23 cellular contexts compared by ENCODE assay signal in genomic region chr18:13420969-13421686, GRCh38.
DNase-seq lines count a peak whose midpoint lies in the region; ATAC-seq and TF ChIP-seq lines count a peak whose summit lies in the region.
"Had no signal": no experiment of that assay in that cellular context is flagged by ENCODE, and none has a peak within 500 bp of the region (broad histone marks: within the 10 kb centered on the region; RNA-seq: fewer than 3 reads in every experiment).

No MANE protein-coding gene starts in this region.

- DNase-seq in heart right ventricle, result no peak
- DNase-seq in left cardiac atrium, result no peak
- DNase-seq in OCI-LY7 (ENCODE audit: low spot score), result peak; percentile 29
- DNase-seq in ascending aorta (ENCODE audit: low spot score in 2 of 2), result peak in 1 of 2 donors; percentile 59
- DNase-seq in stimulated activated naive CD8-positive, alpha-beta T cell treated with anti-CD3 and anti-CD28 coated beads, Interleukin-15, amount 100 ng/mL, for 72 hours, result no peak
- DNase-seq in stimulated activated CD4-positive, alpha-beta T cell treated with anti-CD3 and anti-CD28 coated beads, Interleukin-4, amount 100 ng/mL, for 24 hours, result no peak
- no peak for DNase-seq in activated CD8-positive, alpha-beta memory T cell treated with anti-CD3 and anti-CD28 coated beads, Interleukin-2, amount 50 U/mL, for 48 hours
- no peak for DNase-seq in NCI-H524 (lab: John Stamatoyannopoulos, UW)
- DNase-seq: brain microvascular endothelial cell; DMS79; effector CD4-positive, alpha-beta T cell; H9; NCI-H1417; NCI-H2081 treated with DMSO at 0.1 percent for 48 hours; NCI-H345; NCI-H748 treated with DMSO at 0.1 percent for 48 hours; OCI-M1; spleen; T-helper 9 cell; WERI-Rb-1 had no signal

- peak overlapping the region; percentile 76 to 87 for H3K27ac Mint-ChIP-seq in stimulated activated naive CD8-positive, alpha-beta T cell treated with anti-CD3 and anti-CD28 coated beads, Interleukin-15, amount 100 ng/mL, for 72 hours
- H3K27ac Mint-ChIP-seq: H9; natural killer cell treated with Interleukin-12 subunit alpha and Interleukin-12 subunit beta and Interleukin-15 and Interleukin-18, amount 100 ng/mL, for 72 hours had no signal

- intact Hi-C loops in heart right ventricle (cut with DNase I), result loop anchor here in 1 of 10 donors (5.0 kb wide), 1 partner anchor 39 kb away; no protein-coding TSS in a partner anchor
- intact Hi-C loops in left cardiac atrium (cut with DNase I), result no loop called here
- intact Hi-C loops in OCI-LY7 (cut with micrococcal nuclease; ENCODE audit: unreplicated experiment), result no loop called here
- intact Hi-C loops in ascending aorta (cut with DNase I), result loop anchor here (5.0 kb wide), 1 partner anchor 99 kb away; no protein-coding TSS in a partner anchor

- POLR2A ChIA-PET in OCI-LY7 (lab: Charles Lee), result interaction anchor here (0.7 to 0.8 kb wide), 2 partner anchors 12 to 444 kb away, joined by 3 to 5 read pairs; no protein-coding TSS in a partner anchor

- H3K9me3 Mint-ChIP-seq in stimulated activated naive CD8-positive, alpha-beta T cell treated with anti-CD3 and anti-CD28 coated beads, Interleukin-15, amount 100 ng/mL, for 72 hours, result no peaks in the 10 kb centered on the region
- H3K9me3 Mint-ChIP-seq: natural killer cell treated with Interleukin-12 subunit alpha and Interleukin-12 subunit beta and Interleukin-15 and Interleukin-18, amount 100 ng/mL, for 72 hours had no signal

- H3K79me2 ChIP-seq in OCI-LY7 (ENCODE audit: insufficient read depth, low read depth, low read length), result no peaks in the 10 kb centered on the region

- no peak for TF ChIP-seq CTCF in heart right ventricle (IDR thresholded peaks at IDR 0.05)
- TF ChIP-seq CTCF in OCI-LY7 (conservative IDR thresholded peaks at IDR 0.05; ENCODE audit: low read length), result no peak
- TF ChIP-seq CTCF in ascending aorta (IDR thresholded peaks at IDR 0.05), result no peak

- H3K4me1 Mint-ChIP-seq in stimulated activated naive CD8-positive, alpha-beta T cell treated with anti-CD3 and anti-CD28 coated beads, Interleukin-15, amount 100 ng/mL, for 72 hours, result peaks cover 59% of the 10 kb centered on the region

- H3K36me3 ChIP-seq in heart right ventricle, result no peaks in the 10 kb centered on the region
- no peaks in the 10 kb centered on the region for H3K36me3 ChIP-seq in OCI-LY7 (ENCODE audit: insufficient read depth, low read length)
- H3K36me3 ChIP-seq in ascending aorta, result no peaks in the 10 kb centered on the region
- H3K36me3 ChIP-seq: brain microvascular endothelial cell, spleen, WERI-Rb-1 had no signal

- peaks cover 4 to 68% (median 34%) of the 10 kb centered on the region in 9 donors for H3K4me1 ChIP-seq in heart right ventricle
- H3K4me1 ChIP-seq in OCI-LY7 (ENCODE audit: insufficient read depth, low read length, poor library complexity, severe bottlenecking), result peaks cover 8% of the 10 kb centered on the region
- H3K4me1 ChIP-seq in ascending aorta, result peaks cover 13 to 31% of the 10 kb centered on the region in 2 donors

- CTCF ChIA-PET in OCI-LY7 (lab: Charles Lee; ENCODE audit: unreplicated experiment), result no interaction called here

- H3K27me3 ChIP-seq in heart right ventricle (no peaks in the 10 kb centered on the region), ascending aorta (no peaks in the 10 kb centered on the region)
- H3K27me3 ChIP-seq: brain microvascular endothelial cell, spleen had no signal

- no TSS peak for BruUV-seq in OCI-LY7 (replicated peaks; lab: Mats Ljungman, UMichigan)

- H3K4me2 ChIP-seq in OCI-LY7 (ENCODE audit: low read length), result peak overlapping the region; percentile 26; the same call in 1 of the 2 replicates

- H3K4me3 Mint-ChIP-seq in stimulated activated naive CD8-positive, alpha-beta T cell treated with anti-CD3 and anti-CD28 coated beads, Interleukin-15, amount 100 ng/mL, for 72 hours, result peak overlapping the region; percentile 32 to 71
- H3K4me3 Mint-ChIP-seq: H9; natural killer cell treated with Interleukin-12 subunit alpha and Interleukin-12 subunit beta and Interleukin-15 and Interleukin-18, amount 100 ng/mL, for 72 hours had no signal

- H3K4me3 ChIP-seq in heart right ventricle (no peak overlapping the region), OCI-LY7 (ENCODE audit: low read depth, low read length, poor library complexity, severe bottlenecking) (no peak overlapping the region), ascending aorta (no peak overlapping the region)
- H3K4me3 ChIP-seq: lung, spleen had no signal

- WGBS in heart right ventricle, 2 donors, result 71 to 78% methylated on average over 19 of the region's 19 CpGs

- ATAC-seq in heart right ventricle, result peak in 5 of 8 donors; percentile 32 to 50 (median 38)
- no peak for ATAC-seq in left cardiac atrium
- peak; percentile 73 for ATAC-seq in stimulated activated naive CD8-positive, alpha-beta T cell treated with anti-CD3 and anti-CD28 coated beads, Interleukin-15, amount 100 ng/mL, for 72 hours
- ATAC-seq: natural killer cell treated with Interleukin-12 subunit alpha and Interleukin-12 subunit beta and Interleukin-15 and Interleukin-18, amount 100 ng/mL, for 72 hours had no signal

- H3K27ac ChIP-seq in heart right ventricle (peak overlapping the region in 2 of 10 donors; percentile 18 to 26), OCI-LY7 (ENCODE audit: low read depth, low read length, poor library complexity, severe bottlenecking) (no peak overlapping the region), ascending aorta (peak overlapping the region; percentile 22 to 53)
- H3K27ac ChIP-seq: brain microvascular endothelial cell, C4-2B, spleen, WERI-Rb-1 had no signal

- H3K9me2 ChIP-seq in OCI-LY7 (ENCODE audit: insufficient read depth, low read length), result no peaks in the 10 kb centered on the region

- peak overlapping the region; percentile 76 for H2AFZ ChIP-seq in OCI-LY7 (ENCODE audit: low read length)

- no peaks in the 10 kb centered on the region for H4K20me1 ChIP-seq in OCI-LY7 (ENCODE audit: insufficient read depth, low read length)

- H3K9me3 ChIP-seq in heart right ventricle (no peaks in the 10 kb centered on the region), OCI-LY7 (ENCODE audit: low read length) (no peaks in the 10 kb centered on the region), ascending aorta (no peaks in the 10 kb centered on the region)
- H3K9me3 ChIP-seq: spleen had no signal

- no peaks in the 10 kb centered on the region for H3K27me3 Mint-ChIP-seq in stimulated activated naive CD8-positive, alpha-beta T cell treated with anti-CD3 and anti-CD28 coated beads, Interleukin-15, amount 100 ng/mL, for 72 hours
- H3K27me3 Mint-ChIP-seq: natural killer cell treated with Interleukin-12 subunit alpha and Interleukin-12 subunit beta and Interleukin-15 and Interleukin-18, amount 100 ng/mL, for 72 hours had no signal

Comparison
In these comparisons a context has a peak if more than half of its experiments do, and no peak if none do; other contexts are left out.
1. ATAC-seq: peak in heart right ventricle (5 of 8) and stimulated activated naive CD8-positive, alpha-beta T cell treated with anti-CD3 and anti-CD28 coated beads, Interleukin-15, amount 100 ng/mL, for 72 hours (single experiment); none in left cardiac atrium (0 of 2).